In the genomic region with DNA sequence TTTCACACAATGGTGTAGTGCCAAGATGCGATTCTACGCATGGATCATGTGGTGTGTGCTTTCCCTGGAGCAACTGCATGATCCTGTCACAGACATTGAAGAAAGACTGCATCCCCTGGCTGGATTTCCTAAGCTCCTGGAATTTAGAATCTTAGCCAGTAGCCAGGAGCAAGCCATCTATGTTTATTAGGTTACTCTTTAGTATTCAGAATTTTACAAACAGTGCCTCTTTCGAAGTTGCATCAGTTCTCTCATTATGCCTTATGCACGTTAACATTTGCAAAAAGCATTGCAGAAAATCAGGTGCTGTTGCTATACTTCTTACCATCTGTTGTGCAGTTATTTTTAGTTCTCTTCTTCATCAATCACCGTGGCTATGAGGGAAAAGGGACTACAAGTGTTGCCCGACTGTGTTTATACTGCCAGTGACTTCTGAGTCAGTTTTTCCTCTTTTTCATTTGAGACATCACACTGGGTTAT, we compare ENCODE assay signal across 19 cellular contexts.
DNase-seq lines count a peak whose midpoint lies in the region; ATAC-seq and TF ChIP-seq lines count a peak whose summit lies in the region.
"Had no signal": no experiment of that assay in that cellular context is flagged by ENCODE, and none has a peak within 500 bp of the region (broad histone marks: within the 10 kb centered on the region; RNA-seq: fewer than 3 reads in every experiment).

No MANE protein-coding gene starts in this region.

- no peaks in the 10 kb centered on the region for H3K79me2 ChIP-seq in smooth muscle cell (ENCODE audit: low read depth)
- H3K79me2 ChIP-seq: parathyroid adenoma had no signal

- H4K20me1 ChIP-seq in smooth muscle cell (ENCODE audit: low read depth): no peaks in the 10 kb centered on the region

- no peak overlapping the region for H2AFZ ChIP-seq in smooth muscle cell (ENCODE audit: low read depth)
- H2AFZ ChIP-seq: parathyroid adenoma had no signal

- H3K36me3 ChIP-seq in endocrine pancreas (ENCODE audit: control insufficient read depth, insufficient read depth, low read length) (no peaks in the 10 kb centered on the region), smooth muscle cell (ENCODE audit: low read depth) (no peaks in the 10 kb centered on the region)
- H3K36me3 ChIP-seq: cardiac muscle cell, tibial artery had no signal

- H3K27ac ChIP-seq in smooth muscle cell (ENCODE audit: low read depth): no peak overlapping the region
- H3K27ac ChIP-seq: cardiac muscle cell, foreskin keratinocyte, parathyroid adenoma, tibial artery had no signal

- no peak overlapping the region for H3K9ac ChIP-seq in endocrine pancreas (ENCODE audit: control insufficient read depth, insufficient read depth, low read length)
- no peak overlapping the region for H3K9ac ChIP-seq in smooth muscle cell (ENCODE audit: low read depth)
- H3K9ac ChIP-seq: parathyroid adenoma had no signal

- 77% methylated on average over 6 of the region's 6 CpGs for WGBS in smooth muscle cell (ENCODE audit: low lambda C conversion rate)

- H3K4me2 ChIP-seq in smooth muscle cell: no peak overlapping the region

- ATAC-seq in HG02798 (IDR thresholded peaks at IDR 0.05; ENCODE audit: poor library complexity, unreplicated experiment): no peak
- ATAC-seq: foreskin keratinocyte, left ventricle myocardium superior had no signal

- H3K4me1 ChIP-seq in endocrine pancreas (ENCODE audit: control insufficient read depth, insufficient read depth, low read length): peaks cover 9% of the 10 kb centered on the region
- no peaks in the 10 kb centered on the region for H3K4me1 ChIP-seq in smooth muscle cell (ENCODE audit: low read depth)
- H3K4me1 ChIP-seq: foreskin keratinocyte, parathyroid adenoma had no signal

- H3K4me3 ChIP-seq in endocrine pancreas (ENCODE audit: control insufficient read depth, insufficient read depth, low read length) (peak overlapping the region; percentile 41), smooth muscle cell (no peak overlapping the region)
- H3K4me3 ChIP-seq: cardiac muscle cell, tibial artery had no signal

- no peaks in the 10 kb centered on the region for H3F3A ChIP-seq in smooth muscle cell (ENCODE audit: low read depth)

- H3K9me3 ChIP-seq in endocrine pancreas (ENCODE audit: control insufficient read depth, low read length) (no peaks in the 10 kb centered on the region), smooth muscle cell (replicated peaks; ENCODE audit: low read depth) (no peaks in the 10 kb centered on the region)
- H3K9me3 ChIP-seq: tibial artery had no signal

- H3K27me3 ChIP-seq in endocrine pancreas (ENCODE audit: control insufficient read depth, insufficient read depth, low read length) (no peaks in the 10 kb centered on the region), smooth muscle cell (ENCODE audit: low read depth) (no peaks in the 10 kb centered on the region)
- H3K27me3 ChIP-seq: cardiac muscle cell, foreskin keratinocyte, tibial artery had no signal

- TF ChIP-seq CTCF in smooth muscle cell (IDR thresholded peaks at IDR 0.05; ENCODE audit: borderline replicate concordance, insufficient read depth, poor library complexity, severe bottlenecking): no peak

- DNase-seq in EH (ENCODE audit: low read depth) (peak; percentile 64), NCI-H1694 treated with DMSO at 0.1 percent for 48 hours (lab: John Stamatoyannopoulos, UW) (peak; percentile 31), pons (ENCODE audit: low spot score) (peak; percentile 14), smooth muscle cell (lab: John Stamatoyannopoulos, UW; ENCODE audit: unreplicated experiment) (no peak), NCI-H345 treated with DMSO at 0.1 percent for 48 hours (lab: John Stamatoyannopoulos, UW; ENCODE audit: unreplicated experiment) (no peak)
- DNase-seq: activated CD4-positive, alpha-beta T cell treated with anti-CD3 and anti-CD28 coated beads, Interleukin-2, amount 50 U/mL, for 48 hours; activated T-cell treated with anti-CD3 and anti-CD28 coated beads, Interleukin-2, amount 50 U/mL, for 48 hours; DMS79; foreskin keratinocyte; left ventricle myocardium superior; MM.1S; NCI-H2081; NCI-H774; small intestine; tibial artery had no signal

Comparison
In these comparisons a context has a peak if more than half of its experiments do, and no peak if none do; other contexts are left out.
1. DNase-seq: peak in EH (single experiment), NCI-H1694 treated with DMSO at 0.1 percent for 48 hours (single experiment) and pons (single experiment); none in smooth muscle cell (single experiment) and NCI-H345 treated with DMSO at 0.1 percent for 48 hours (single experiment).